ENCODE assay signal across 23 cellular contexts in genomic region chr1:6355621-6356020, GRCh38. TPM values are rescaled to one million over a fixed set of nuclear protein-coding genes. Genes with fewer than 3 reads are reported as not detected.
DNase-seq lines count a peak whose midpoint lies in the region; ATAC-seq and TF ChIP-seq lines count a peak whose summit lies in the region.
"Had no signal": no experiment of that assay in that cellular context is flagged by ENCODE, and none has a peak within 500 bp of the region (broad histone marks: within the 10 kb centered on the region; RNA-seq: fewer than 3 reads in every experiment).

No MANE protein-coding gene starts in this region.

- H3K27me3 ChIP-seq in Panc1 (ENCODE audit: control insufficient read depth, insufficient read depth, low read length) = no peaks in the 10 kb centered on the region
- no peaks in the 10 kb centered on the region for H3K27me3 ChIP-seq in colonic mucosa
- H3K27me3 ChIP-seq in transverse colon = no peaks in the 10 kb centered on the region
- H3K27me3 ChIP-seq: BLaER1 had no signal

- in situ Hi-C loops in Panc1 (cut with HindIII; ENCODE audit: low pct_unique_long_range_greater_than_20kb, low sequenced_read_pairs) = no loop called here
- in situ Hi-C loops in transverse colon (cut with MboI; ENCODE audit: low pct_ligation_motif_present in 1 of 4, low pct_unique_long_range_greater_than_20kb in 1 of 4, low sequenced_read_pairs in 3 of 4) = loop anchor here in 1 of 4 donors (10.0 kb wide), 1 partner anchor 49 kb away; no protein-coding TSS in a partner anchor

- POLR2A ChIA-PET in activated CD4-positive, alpha-beta T cell treated with anti-CD3 and anti-CD28 coated beads, Interleukin-2, amount 10 ng/mL, durations not matched to agents 7 days and 5 days (lab: Charles Lee) = no interaction called here
- POLR2A ChIA-PET in Panc1 (lab: Charles Lee) = interaction anchor here (0.6 kb wide), 1 partner anchor 10 kb away, joined by 6 read pairs; no protein-coding TSS in a partner anchor

- no peaks in the 10 kb centered on the region for H3K9me3 Mint-ChIP-seq in activated CD4-positive, alpha-beta T cell treated with anti-CD3 and anti-CD28 coated beads, Interleukin-2, amount 10 ng/mL, durations not matched to agents 7 days and 5 days
- H3K9me3 Mint-ChIP-seq: CD4-positive, CD25-positive, alpha-beta regulatory T cell; CD8-positive, alpha-beta T cell; H9 had no signal

- peak overlapping the region; percentile 50 for H3K27ac Mint-ChIP-seq in activated CD4-positive, alpha-beta T cell treated with anti-CD3 and anti-CD28 coated beads, Interleukin-2, amount 10 ng/mL, durations not matched to agents 7 days and 5 days
- H3K27ac Mint-ChIP-seq: B cell had no signal

- H3K4me3 ChIP-seq in Panc1 (ENCODE audit: low read depth in 2 of 2, low read length in 2 of 2) (no peak overlapping the region), colonic mucosa (no peak overlapping the region), transverse colon (no peak overlapping the region)
- H3K4me3 ChIP-seq: BLaER1, GM12878, GM23248 had no signal

- DNase-seq in activated CD4-positive, alpha-beta T cell treated with anti-CD3 and anti-CD28 coated beads, Interleukin-2, amount 10 ng/mL, durations not matched to agents 7 days and 5 days = no peak
- DNase-seq in activated CD4-positive, alpha-beta T cell treated with anti-CD3 and anti-CD28 coated beads, Interleukin-2, amount 50 U/mL, for 48 hours = no peak
- DNase-seq in Panc1 (ENCODE audit: low read depth, low spot score) (no peak), colonic mucosa (no peak), transverse colon (no peak), T1000 (lab: John Stamatoyannopoulos, UW) (no peak), SKM-1 (lab: John Stamatoyannopoulos, UW; ENCODE audit: unreplicated experiment) (no peak), superior temporal gyrus (ENCODE audit: extremely low spot score) (no peak)
- DNase-seq: Caco-2; CD4-positive, CD25-positive, alpha-beta regulatory T cell; CD8-positive, alpha-beta T cell; DMS 273 treated with DMSO at 0.1 percent for 48 hours; DMS79; EL; GDM1; GM23248; H9 had no signal

- no peak overlapping the region for H3K4me3 Mint-ChIP-seq in activated CD4-positive, alpha-beta T cell treated with anti-CD3 and anti-CD28 coated beads, Interleukin-2, amount 10 ng/mL, durations not matched to agents 7 days and 5 days
- H3K4me3 Mint-ChIP-seq: B cell; CD4-positive, CD25-positive, alpha-beta regulatory T cell; CD8-positive, alpha-beta T cell; H9 had no signal

- H3K27ac ChIP-seq in Panc1 (ENCODE audit: low read length) (0 out of 2 replicates have a peak overlapping the region, but pooled peaks have one; percentile 12), colonic mucosa (peak overlapping the region; percentile 22), transverse colon (peak overlapping the region in 3 of 4 donors; percentile 81 to 83 (median 82))
- H3K27ac ChIP-seq: 22Rv1, BLaER1, C4-2B, GM23248 had no signal

- H3K36me3 Mint-ChIP-seq in activated CD4-positive, alpha-beta T cell treated with anti-CD3 and anti-CD28 coated beads, Interleukin-2, amount 10 ng/mL, durations not matched to agents 7 days and 5 days (ENCODE audit: low read depth) = no peaks in the 10 kb centered on the region
- H3K36me3 Mint-ChIP-seq: CD4-positive, CD25-positive, alpha-beta regulatory T cell; CD8-positive, alpha-beta T cell had no signal

- H3K27me3 Mint-ChIP-seq in activated CD4-positive, alpha-beta T cell treated with anti-CD3 and anti-CD28 coated beads, Interleukin-2, amount 10 ng/mL, durations not matched to agents 7 days and 5 days = no peaks in the 10 kb centered on the region
- H3K27me3 Mint-ChIP-seq: B cell; CD4-positive, CD25-positive, alpha-beta regulatory T cell had no signal

- peaks cover 45% of the 10 kb centered on the region for H3K4me1 Mint-ChIP-seq in activated CD4-positive, alpha-beta T cell treated with anti-CD3 and anti-CD28 coated beads, Interleukin-2, amount 10 ng/mL, durations not matched to agents 7 days and 5 days

- intact Hi-C loops in Panc1 (cut with micrococcal nuclease; ENCODE audit: unreplicated experiment) = no loop called here
- intact Hi-C loops in colonic mucosa (cut with DNase I) = no loop called here
- intact Hi-C loops in transverse colon (cut with DNase I; ENCODE audit: low total_unique reads) = no loop called here

- ATAC-seq in Panc1 = no peak
- ATAC-seq: CD8-positive, alpha-beta T cell; GM12878; HCT116 had no signal

- no peak for TF ChIP-seq EP300 in transverse colon (IDR thresholded peaks at IDR 0.05; ENCODE audit: low read depth)

- no peak overlapping the region for H3K9ac ChIP-seq in colonic mucosa (ENCODE audit: low read depth in 2 of 2, low read length in 2 of 2)
- H3K9ac ChIP-seq: BLaER1, GM23248 had no signal

- 96% methylated on average over 11 of the region's 11 CpGs; no CpG with 5 or more reads in 1 of the 2 donors for WGBS in transverse colon (ENCODE audit: low coverage in 1 of 2), 2 donors

- TF ChIP-seq CTCF in Panc1 (IDR thresholded peaks at IDR 0.05) (no peak), colonic mucosa (IDR thresholded peaks at IDR 0.05) (no peak), transverse colon (IDR thresholded peaks at IDR 0.05) (no peak)

- H3K36me3 ChIP-seq in Panc1 (ENCODE audit: control insufficient read depth, insufficient read depth, low read length) (no peaks in the 10 kb centered on the region), colonic mucosa (no peaks in the 10 kb centered on the region), transverse colon (no peaks in the 10 kb centered on the region)

- H3K4me1 ChIP-seq in Panc1 (ENCODE audit: control insufficient read depth, insufficient read depth, low read length) = peaks cover 69% of the 10 kb centered on the region
- H3K4me1 ChIP-seq in colonic mucosa = peaks cover 54% of the 10 kb centered on the region
- peaks cover 48 to 80% (median 72%) of the 10 kb centered on the region in 4 donors for H3K4me1 ChIP-seq in transverse colon

- CTCF ChIA-PET in activated CD4-positive, alpha-beta T cell treated with anti-CD3 and anti-CD28 coated beads, Interleukin-2, amount 10 ng/mL, durations not matched to agents 7 days and 5 days (lab: Charles Lee) = no interaction called here
- CTCF ChIA-PET in Panc1 (lab: Charles Lee) = interaction anchor here (0.6 kb wide), 1 partner anchor 16 kb away, joined by 3 read pairs; no protein-coding TSS in a partner anchor

- H3K9me3 ChIP-seq in Panc1 (ENCODE audit: control insufficient read depth, insufficient read depth, low read depth, low read length) = no peaks in the 10 kb centered on the region
- no peaks in the 10 kb centered on the region for H3K9me3 ChIP-seq in colonic mucosa
- no peaks in the 10 kb centered on the region for H3K9me3 ChIP-seq in transverse colon
- H3K9me3 ChIP-seq: BLaER1, Caco-2 had no signal

- no TSS peak for BruUV-seq in Panc1 (replicated peaks; lab: Mats Ljungman, UMichigan)

- no peak for TF ChIP-seq POLR2A in transverse colon (IDR thresholded peaks at IDR 0.05)

RNA-seq across cellular contexts. Expression of gene ACOT7, which starts 37.9 kb away (rescaled TPM):
- total RNA-seq in activated CD4-positive, alpha-beta T cell treated with anti-CD3 and anti-CD28 coated beads, Interleukin-2, amount 10 ng/mL, durations not matched to agents 7 days and 5 days = 100 to 1,000 TPM; 101 TPM
- total RNA-seq in Panc1 (2021; ENCODE audit: unreplicated experiment) (120 TPM), colonic mucosa (100 to 1,000 TPM in 1 of 2 donors, 10 to 100 TPM in 1; 48.7 to 125 TPM), transverse colon (10 to 100 TPM in 3 of 4 donors, 1 to 10 TPM in 1; 5.6 to 55.0 (median 31.0) TPM)
- 194 TPM for polyA plus RNA-seq in Panc1 (2012; ENCODE audit: insufficient read length)

Comparison
In these comparisons a context has a peak if more than half of its experiments do, and no peak if none do; other contexts are left out.
1. H3K27ac ChIP-seq: peak in every context shown above with its lines; median percentile 82 in transverse colon; 22 in colonic mucosa; 12 in Panc1.